Comparison of ENCODE assay signal across 15 cellular contexts in the genomic region with DNA sequence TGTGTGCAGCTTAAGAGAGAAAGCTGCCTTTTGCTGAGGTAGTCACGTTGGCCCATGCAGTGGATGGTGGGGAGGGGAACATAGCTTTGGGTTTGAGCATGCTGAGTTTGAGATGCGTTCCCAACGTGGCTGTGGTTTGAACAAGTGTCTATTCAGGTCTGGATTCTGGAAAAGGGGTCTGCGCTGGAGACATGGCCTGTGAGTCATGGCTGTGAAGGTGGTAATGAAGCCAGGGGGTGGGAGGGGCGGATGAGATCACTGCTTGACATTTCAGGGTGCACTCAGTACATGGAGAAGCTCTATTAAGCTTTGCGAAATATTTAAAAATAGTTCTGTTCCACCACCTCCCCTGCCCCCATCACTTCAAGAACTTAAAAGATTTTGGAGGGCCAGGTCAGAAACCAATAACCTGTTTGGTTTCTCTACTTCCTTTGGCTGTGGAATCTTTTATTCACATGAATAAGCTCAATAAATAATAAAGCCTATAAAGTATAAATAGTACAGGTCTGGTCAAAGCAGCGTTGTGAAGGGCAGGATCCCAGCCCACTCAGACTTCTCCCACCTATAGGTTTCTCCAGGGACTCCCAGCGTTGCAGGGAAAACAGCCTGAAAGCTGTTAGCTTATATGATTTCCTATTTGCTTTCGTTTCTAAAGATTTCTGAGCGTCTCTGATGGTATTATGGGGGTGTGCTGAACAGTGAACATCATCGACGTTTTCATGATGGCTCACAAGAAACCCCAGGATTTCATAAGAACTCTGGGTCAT.
DNase-seq lines count a peak whose midpoint lies in the region; ATAC-seq and TF ChIP-seq lines count a peak whose summit lies in the region.
"Had no signal": no experiment of that assay in that cellular context is flagged by ENCODE, and none has a peak within 500 bp of the region (broad histone marks: within the 10 kb centered on the region; RNA-seq: fewer than 3 reads in every experiment).

No MANE protein-coding gene starts in this region.

- H3K9ac ChIP-seq in MM.1S (ENCODE audit: low read length), result no peak overlapping the region

- no peak overlapping the region for H2AFZ ChIP-seq in MM.1S (ENCODE audit: low read length)

- no peaks in the 10 kb centered on the region for H3K36me3 Mint-ChIP-seq in osteocyte (ENCODE audit: unreplicated experiment)
- H3K36me3 Mint-ChIP-seq: CD4-positive, CD25-positive, alpha-beta regulatory T cell had no signal

- no peaks in the 10 kb centered on the region for H4K20me1 ChIP-seq in MM.1S (ENCODE audit: insufficient read depth, low read length)

- CTCF ChIA-PET in AG04449 (lab: Yijun Ruan, JAX), result interaction anchor here (0.8 to 1.7 kb wide), 3 partner anchors 76 to 190 kb away, joined by 3 to 4 read pairs (median 3); partner anchors contain the start of gene NSG2

- no peaks in the 10 kb centered on the region for H3K79me2 ChIP-seq in MM.1S (ENCODE audit: low read length)

- no peaks in the 10 kb centered on the region for H3K4me1 Mint-ChIP-seq in osteocyte (ENCODE audit: unreplicated experiment)
- H3K4me1 Mint-ChIP-seq: CD4-positive, CD25-positive, alpha-beta regulatory T cell had no signal

- POLR2A ChIA-PET in AG04449 (lab: Yijun Ruan, JAX), result interaction anchor here (1.3 kb wide), 1 partner anchor 149 kb away, joined by 4 read pairs; no protein-coding TSS in a partner anchor

- no peaks in the 10 kb centered on the region for H3K4me1 ChIP-seq in MM.1S (ENCODE audit: low read length)
- H3K4me1 ChIP-seq: Caco-2 had no signal

- H3K4me3 Mint-ChIP-seq in osteocyte (ENCODE audit: unreplicated experiment), result no peak overlapping the region
- H3K4me3 Mint-ChIP-seq: CD4-positive, CD25-positive, alpha-beta regulatory T cell had no signal

- no peaks in the 10 kb centered on the region for H3K27me3 ChIP-seq in MG63
- no peaks in the 10 kb centered on the region for H3K27me3 ChIP-seq in MM.1S (replicated peaks; ENCODE audit: insufficient read depth, low read length)

- no peak overlapping the region for H3K4me3 ChIP-seq in AG04449 (ENCODE audit: low read depth, low read length)
- no peak overlapping the region for H3K4me3 ChIP-seq in MG63
- no peak overlapping the region for H3K4me3 ChIP-seq in MM.1S (ENCODE audit: low read length)

- no peak overlapping the region for H3K27ac Mint-ChIP-seq in osteocyte (ENCODE audit: unreplicated experiment)
- H3K27ac Mint-ChIP-seq: CD4-positive, CD25-positive, alpha-beta regulatory T cell had no signal

- H3K27ac ChIP-seq in caudate nucleus (ENCODE audit: low read depth, low read length) (peak overlapping the region; percentile 89), MM.1S (ENCODE audit: low read length) (no peak overlapping the region)
- H3K27ac ChIP-seq: HL-60 had no signal

- no peaks in the 10 kb centered on the region for H3K9me2 ChIP-seq in MM.1S (replicated peaks; ENCODE audit: insufficient read depth, low read length)

- ATAC-seq in HG03565 (IDR thresholded peaks at IDR 0.05; ENCODE audit: unreplicated experiment), result no peak
- ATAC-seq: HCT116 had no signal

- peak; percentile 16 for DNase-seq in AG04449 (ENCODE audit: low read depth, low spot score)
- peak; percentile 32 for DNase-seq in MG63
- DNase-seq in caudate nucleus (lab: John Stamatoyannopoulos, UW), result peak in 46 of 61 donors; percentile 7 to 93 (median 50)
- peak; percentile 59 for DNase-seq in osteocyte (ENCODE audit: extremely low spot score, unreplicated experiment)
- DNase-seq in EL, result no peak
- no peak for DNase-seq in NCI-H1092 treated with DMSO at 0.1 percent for 48 hours (lab: John Stamatoyannopoulos, UW)
- no peak for DNase-seq in MM.1S
- DNase-seq: Caco-2; CD4-positive, CD25-positive, alpha-beta regulatory T cell; DMS153; NCI-H1436 treated with DMSO at 0.1 percent for 48 hours; SHP77 had no signal

- TF ChIP-seq CTCF in AG04449 (IDR thresholded peaks at IDR 0.05; ENCODE audit: insufficient read depth, low read length, missing control alignments), result no peak
- TF ChIP-seq CTCF in osteocyte (IDR thresholded peaks at IDR 0.05), result no peak
- TF ChIP-seq CTCF in MM.1S (IDR thresholded peaks at IDR 0.05; ENCODE audit: low read length), result no peak

- H3K27me3 Mint-ChIP-seq in osteocyte (ENCODE audit: unreplicated experiment), result peaks cover 3% of the 10 kb centered on the region
- H3K27me3 Mint-ChIP-seq: CD4-positive, CD25-positive, alpha-beta regulatory T cell had no signal

- H3K4me2 ChIP-seq in MM.1S (ENCODE audit: low read depth, low read length), result no peak overlapping the region

- H3K9me3 ChIP-seq in MG63, result no peaks in the 10 kb centered on the region; the same call in 1 of the 2 replicates
- no peaks in the 10 kb centered on the region for H3K9me3 ChIP-seq in MM.1S (replicated peaks; ENCODE audit: insufficient read depth, low read length)
- H3K9me3 ChIP-seq: Caco-2 had no signal

- H3K36me3 ChIP-seq in MG63 (no peaks in the 10 kb centered on the region), MM.1S (replicated peaks; ENCODE audit: insufficient read depth, low read length) (no peaks in the 10 kb centered on the region)

- peaks cover 10% of the 10 kb centered on the region for H3K9me3 Mint-ChIP-seq in osteocyte (ENCODE audit: unreplicated experiment)

- H3F3A ChIP-seq in MM.1S (ENCODE audit: insufficient read depth, low read length), result no peaks in the 10 kb centered on the region

Comparison
In these comparisons a context has a peak if more than half of its experiments do, and no peak if none do; other contexts are left out.
1. DNase-seq: peak in AG04449 (single experiment), MG63 (single experiment), caudate nucleus (46 of 61) and osteocyte (single experiment); none in EL (single experiment), NCI-H1092 treated with DMSO at 0.1 percent for 48 hours (single experiment) and MM.1S (single experiment).